1 cellular context compared by ENCODE assay signal in the genomic region with DNA sequence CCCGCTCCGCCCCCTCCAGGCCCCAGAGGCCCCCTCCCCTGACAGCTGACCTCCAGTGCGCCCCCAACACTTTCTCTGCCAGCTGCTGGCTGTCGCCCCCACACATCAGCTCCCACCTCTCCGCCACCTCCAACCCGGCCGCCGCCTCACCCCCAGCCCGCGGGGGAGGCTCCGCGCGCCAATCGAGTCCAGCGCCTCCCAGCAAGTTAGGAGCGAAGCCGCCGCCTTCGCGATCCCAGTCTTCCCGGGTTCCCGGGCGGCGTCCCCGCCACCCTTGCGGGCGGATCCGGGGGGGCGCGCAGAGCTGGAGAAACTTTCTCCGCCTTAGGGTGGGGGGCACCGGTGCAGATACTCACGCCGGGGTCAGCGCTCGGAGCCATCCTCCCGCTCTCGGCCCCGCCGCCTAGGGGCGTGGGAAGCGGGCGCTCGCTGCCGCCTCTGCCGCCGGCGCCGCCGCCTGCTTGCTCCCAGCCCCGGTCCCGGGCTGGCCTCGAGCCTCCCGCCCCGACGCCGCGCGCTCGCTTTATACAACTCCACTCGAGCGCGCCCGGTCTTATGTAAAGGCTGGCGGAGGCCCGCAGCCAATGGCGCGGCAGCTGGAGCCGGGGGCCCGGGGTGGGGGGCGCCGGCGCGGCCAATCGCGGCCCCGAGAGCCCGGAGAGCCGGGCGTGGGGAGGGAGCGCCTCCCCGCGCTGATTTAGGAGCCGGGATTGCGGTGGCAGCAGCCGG.
A peak's percentile ranks its signal among the peaks of the same experiment; 100 is the strongest.
TF ChIP-seq lines count a peak whose summit lies in the region.

A gene with protein sequence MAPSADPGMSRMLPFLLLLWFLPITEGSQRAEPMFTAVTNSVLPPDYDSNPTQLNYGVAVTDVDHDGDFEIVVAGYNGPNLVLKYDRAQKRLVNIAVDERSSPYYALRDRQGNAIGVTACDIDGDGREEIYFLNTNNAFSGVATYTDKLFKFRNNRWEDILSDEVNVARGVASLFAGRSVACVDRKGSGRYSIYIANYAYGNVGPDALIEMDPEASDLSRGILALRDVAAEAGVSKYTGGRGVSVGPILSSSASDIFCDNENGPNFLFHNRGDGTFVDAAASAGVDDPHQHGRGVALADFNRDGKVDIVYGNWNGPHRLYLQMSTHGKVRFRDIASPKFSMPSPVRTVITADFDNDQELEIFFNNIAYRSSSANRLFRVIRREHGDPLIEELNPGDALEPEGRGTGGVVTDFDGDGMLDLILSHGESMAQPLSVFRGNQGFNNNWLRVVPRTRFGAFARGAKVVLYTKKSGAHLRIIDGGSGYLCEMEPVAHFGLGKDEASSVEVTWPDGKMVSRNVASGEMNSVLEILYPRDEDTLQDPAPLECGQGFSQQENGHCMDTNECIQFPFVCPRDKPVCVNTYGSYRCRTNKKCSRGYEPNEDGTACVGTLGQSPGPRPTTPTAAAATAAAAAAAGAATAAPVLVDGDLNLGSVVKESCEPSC (minus strand): TSS at position 529 of the 729 bp plus-strand sequence. CDS start 149 bp downstream, at position 380.

TF ChIP-seq in HEK293, 187 proteins besides CTCF, POLR2A, EP300 and RAD21 (continued from another document and continues in another):
- TF ChIP-seq, protein P1, sequence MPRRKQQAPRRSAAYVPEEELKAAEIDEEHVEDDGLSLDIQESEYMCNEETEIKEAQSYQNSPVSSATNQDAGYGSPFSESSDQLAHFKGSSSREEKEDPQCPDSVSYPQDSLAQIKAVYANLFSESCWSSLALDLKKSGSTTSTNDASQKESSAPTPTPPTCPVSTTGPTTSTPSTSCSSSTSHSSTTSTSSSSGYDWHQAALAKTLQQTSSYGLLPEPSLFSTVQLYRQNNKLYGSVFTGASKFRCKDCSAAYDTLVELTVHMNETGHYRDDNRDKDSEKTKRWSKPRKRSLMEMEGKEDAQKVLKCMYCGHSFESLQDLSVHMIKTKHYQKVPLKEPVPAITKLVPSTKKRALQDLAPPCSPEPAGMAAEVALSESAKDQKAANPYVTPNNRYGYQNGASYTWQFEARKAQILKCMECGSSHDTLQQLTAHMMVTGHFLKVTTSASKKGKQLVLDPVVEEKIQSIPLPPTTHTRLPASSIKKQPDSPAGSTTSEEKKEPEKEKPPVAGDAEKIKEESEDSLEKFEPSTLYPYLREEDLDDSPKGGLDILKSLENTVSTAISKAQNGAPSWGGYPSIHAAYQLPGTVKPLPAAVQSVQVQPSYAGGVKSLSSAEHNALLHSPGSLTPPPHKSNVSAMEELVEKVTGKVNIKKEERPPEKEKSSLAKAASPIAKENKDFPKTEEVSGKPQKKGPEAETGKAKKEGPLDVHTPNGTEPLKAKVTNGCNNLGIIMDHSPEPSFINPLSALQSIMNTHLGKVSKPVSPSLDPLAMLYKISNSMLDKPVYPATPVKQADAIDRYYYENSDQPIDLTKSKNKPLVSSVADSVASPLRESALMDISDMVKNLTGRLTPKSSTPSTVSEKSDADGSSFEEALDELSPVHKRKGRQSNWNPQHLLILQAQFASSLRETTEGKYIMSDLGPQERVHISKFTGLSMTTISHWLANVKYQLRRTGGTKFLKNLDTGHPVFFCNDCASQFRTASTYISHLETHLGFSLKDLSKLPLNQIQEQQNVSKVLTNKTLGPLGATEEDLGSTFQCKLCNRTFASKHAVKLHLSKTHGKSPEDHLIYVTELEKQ (tag by site-specific recombination; IDR thresholded peaks at IDR 0.05; ENCODE audit: borderline replicate concordance), result no peak
- TF ChIP-seq GLIS2 (tag by site-specific recombination; IDR thresholded peaks at IDR 0.05) (peak; percentile 91), ZNF571 (tag by site-specific recombination; IDR thresholded peaks at IDR 0.05) (no peak), ZFHX2 (tag by site-specific recombination; conservative IDR thresholded peaks at IDR 0.05) (peak; percentile 98), ZNF416 (tag by site-specific recombination; IDR thresholded peaks at IDR 0.05) (no peak), ZNF843 (tag by site-specific recombination; IDR thresholded peaks at IDR 0.05) (peak; percentile 41; the same call in 1 of the 2 replicates), ZNF292 (tag by site-specific recombination; IDR thresholded peaks at IDR 0.05; ENCODE audit: borderline replicate concordance, low read depth) (no peak), ZNF560 (tag by site-specific recombination; IDR thresholded peaks at IDR 0.05; ENCODE audit: borderline replicate concordance) (peak; percentile 27; the same call in 1 of the 2 replicates), SP7 (tag by site-specific recombination; IDR thresholded peaks at IDR 0.05) (peak; percentile 31; the same call in 1 of the 2 replicates), KLF8 (tag by site-specific recombination; IDR thresholded peaks at IDR 0.05) (peak; percentile 68; the same call in 1 of the 2 replicates), ZNF596 (tag by site-specific recombination; IDR thresholded peaks at IDR 0.05) (peak; percentile 57), ZNF777 (tag by site-specific recombination; IDR thresholded peaks at IDR 0.05; ENCODE audit: borderline replicate concordance) (0 out of 2 replicates have a peak, but pooled peaks have one; percentile 21), ZNF561 (tag by site-specific recombination; IDR thresholded peaks at IDR 0.05; ENCODE audit: borderline replicate concordance) (peak; percentile 77; the same call in 1 of the 2 replicates), ZSCAN30 (tag by site-specific recombination; IDR thresholded peaks at IDR 0.05) (peak; percentile 66; the same call in 1 of the 2 replicates), GFI1B (tag by site-specific recombination; IDR thresholded peaks at IDR 0.05) (no peak), EGR2 (tag by site-specific recombination; IDR thresholded peaks at IDR 0.05; ENCODE audit: low read depth) (peak; percentile 98), KLF16 (tag by site-specific recombination; IDR thresholded peaks at IDR 0.05) (peak; percentile 53; the same call in 1 of the 2 replicates), MEIS1 (CRISPR knock-in tag; IDR thresholded peaks at IDR 0.05; ENCODE audit: borderline replicate concordance) (no peak), ZEB2 (tag by site-specific recombination; IDR thresholded peaks at IDR 0.05) (0 out of 2 replicates have a peak, but pooled peaks have one; percentile 28), ZNF391 (tag by site-specific recombination; IDR thresholded peaks at IDR 0.05; ENCODE audit: borderline replicate concordance, low read depth) (0 out of 2 replicates have a peak, but pooled peaks have one; percentile 62), ZBTB8A (tag by site-specific recombination; IDR thresholded peaks at IDR 0.05) (peak; percentile 73), ZBTB26 (tag by site-specific recombination; optimal IDR thresholded peaks at IDR 0.05) (peak; percentile 87), ZSCAN4 (tag by site-specific recombination; IDR thresholded peaks at IDR 0.05) (no peak), ZNF639 (tag by site-specific recombination; IDR thresholded peaks at IDR 0.05) (no peak), ZNF133 (tag by site-specific recombination; IDR thresholded peaks at IDR 0.05) (no peak), ZBTB6 (tag by site-specific recombination; IDR thresholded peaks at IDR 0.05) (no peak), ZNF530 (tag by site-specific recombination; IDR thresholded peaks at IDR 0.05; ENCODE audit: low read depth) (no peak)
- TF ChIP-seq, protein P2, sequence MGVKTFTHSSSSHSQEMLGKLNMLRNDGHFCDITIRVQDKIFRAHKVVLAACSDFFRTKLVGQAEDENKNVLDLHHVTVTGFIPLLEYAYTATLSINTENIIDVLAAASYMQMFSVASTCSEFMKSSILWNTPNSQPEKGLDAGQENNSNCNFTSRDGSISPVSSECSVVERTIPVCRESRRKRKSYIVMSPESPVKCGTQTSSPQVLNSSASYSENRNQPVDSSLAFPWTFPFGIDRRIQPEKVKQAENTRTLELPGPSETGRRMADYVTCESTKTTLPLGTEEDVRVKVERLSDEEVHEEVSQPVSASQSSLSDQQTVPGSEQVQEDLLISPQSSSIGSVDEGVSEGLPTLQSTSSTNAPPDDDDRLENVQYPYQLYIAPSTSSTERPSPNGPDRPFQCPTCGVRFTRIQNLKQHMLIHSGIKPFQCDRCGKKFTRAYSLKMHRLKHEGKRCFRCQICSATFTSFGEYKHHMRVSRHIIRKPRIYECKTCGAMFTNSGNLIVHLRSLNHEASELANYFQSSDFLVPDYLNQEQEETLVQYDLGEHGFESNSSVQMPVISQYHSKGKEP (tag by site-specific recombination; IDR thresholded peaks at IDR 0.05), result no peak
- TF ChIP-seq, protein P3, sequence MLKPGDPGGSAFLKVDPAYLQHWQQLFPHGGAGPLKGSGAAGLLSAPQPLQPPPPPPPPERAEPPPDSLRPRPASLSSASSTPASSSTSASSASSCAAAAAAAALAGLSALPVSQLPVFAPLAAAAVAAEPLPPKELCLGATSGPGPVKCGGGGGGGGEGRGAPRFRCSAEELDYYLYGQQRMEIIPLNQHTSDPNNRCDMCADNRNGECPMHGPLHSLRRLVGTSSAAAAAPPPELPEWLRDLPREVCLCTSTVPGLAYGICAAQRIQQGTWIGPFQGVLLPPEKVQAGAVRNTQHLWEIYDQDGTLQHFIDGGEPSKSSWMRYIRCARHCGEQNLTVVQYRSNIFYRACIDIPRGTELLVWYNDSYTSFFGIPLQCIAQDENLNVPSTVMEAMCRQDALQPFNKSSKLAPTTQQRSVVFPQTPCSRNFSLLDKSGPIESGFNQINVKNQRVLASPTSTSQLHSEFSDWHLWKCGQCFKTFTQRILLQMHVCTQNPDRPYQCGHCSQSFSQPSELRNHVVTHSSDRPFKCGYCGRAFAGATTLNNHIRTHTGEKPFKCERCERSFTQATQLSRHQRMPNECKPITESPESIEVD (tag by site-specific recombination; IDR thresholded peaks at IDR 0.05), result no peak
- TF ChIP-seq, protein P4, sequence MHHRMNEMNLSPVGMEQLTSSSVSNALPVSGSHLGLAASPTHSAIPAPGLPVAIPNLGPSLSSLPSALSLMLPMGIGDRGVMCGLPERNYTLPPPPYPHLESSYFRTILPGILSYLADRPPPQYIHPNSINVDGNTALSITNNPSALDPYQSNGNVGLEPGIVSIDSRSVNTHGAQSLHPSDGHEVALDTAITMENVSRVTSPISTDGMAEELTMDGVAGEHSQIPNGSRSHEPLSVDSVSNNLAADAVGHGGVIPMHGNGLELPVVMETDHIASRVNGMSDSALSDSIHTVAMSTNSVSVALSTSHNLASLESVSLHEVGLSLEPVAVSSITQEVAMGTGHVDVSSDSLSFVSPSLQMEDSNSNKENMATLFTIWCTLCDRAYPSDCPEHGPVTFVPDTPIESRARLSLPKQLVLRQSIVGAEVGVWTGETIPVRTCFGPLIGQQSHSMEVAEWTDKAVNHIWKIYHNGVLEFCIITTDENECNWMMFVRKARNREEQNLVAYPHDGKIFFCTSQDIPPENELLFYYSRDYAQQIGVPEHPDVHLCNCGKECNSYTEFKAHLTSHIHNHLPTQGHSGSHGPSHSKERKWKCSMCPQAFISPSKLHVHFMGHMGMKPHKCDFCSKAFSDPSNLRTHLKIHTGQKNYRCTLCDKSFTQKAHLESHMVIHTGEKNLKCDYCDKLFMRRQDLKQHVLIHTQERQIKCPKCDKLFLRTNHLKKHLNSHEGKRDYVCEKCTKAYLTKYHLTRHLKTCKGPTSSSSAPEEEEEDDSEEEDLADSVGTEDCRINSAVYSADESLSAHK (tag by site-specific recombination; IDR thresholded peaks at IDR 0.05), result no peak
- TF ChIP-seq, protein P5, sequence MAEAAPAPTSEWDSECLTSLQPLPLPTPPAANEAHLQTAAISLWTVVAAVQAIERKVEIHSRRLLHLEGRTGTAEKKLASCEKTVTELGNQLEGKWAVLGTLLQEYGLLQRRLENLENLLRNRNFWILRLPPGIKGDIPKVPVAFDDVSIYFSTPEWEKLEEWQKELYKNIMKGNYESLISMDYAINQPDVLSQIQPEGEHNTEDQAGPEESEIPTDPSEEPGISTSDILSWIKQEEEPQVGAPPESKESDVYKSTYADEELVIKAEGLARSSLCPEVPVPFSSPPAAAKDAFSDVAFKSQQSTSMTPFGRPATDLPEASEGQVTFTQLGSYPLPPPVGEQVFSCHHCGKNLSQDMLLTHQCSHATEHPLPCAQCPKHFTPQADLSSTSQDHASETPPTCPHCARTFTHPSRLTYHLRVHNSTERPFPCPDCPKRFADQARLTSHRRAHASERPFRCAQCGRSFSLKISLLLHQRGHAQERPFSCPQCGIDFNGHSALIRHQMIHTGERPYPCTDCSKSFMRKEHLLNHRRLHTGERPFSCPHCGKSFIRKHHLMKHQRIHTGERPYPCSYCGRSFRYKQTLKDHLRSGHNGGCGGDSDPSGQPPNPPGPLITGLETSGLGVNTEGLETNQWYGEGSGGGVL (tag by site-specific recombination; IDR thresholded peaks at IDR 0.05), result peak; percentile 93
